9 cellular contexts compared by ENCODE assay signal in genomic region chr3:190345027-190345821, GRCh38. TPM values are rescaled to one million over a fixed set of nuclear protein-coding genes. Genes with fewer than 3 reads are reported as not detected.
DNase-seq lines count a peak whose midpoint lies in the region; ATAC-seq and TF ChIP-seq lines count a peak whose summit lies in the region.
"Had no signal": no experiment of that assay in that cellular context is flagged by ENCODE, and none has a peak within 500 bp of the region (broad histone marks: within the 10 kb centered on the region; RNA-seq: fewer than 3 reads in every experiment).

No MANE protein-coding gene starts in this region.

- intact Hi-C loops in PC-3 (cut with micrococcal nuclease) (loop anchor here (1.0 kb wide), 5 partner anchors 23 to 79 kb away; partner anchors contain the start of gene CLDN1), lower leg skin (cut with DNase I; ENCODE audit: low total_unique reads) (no loop called here)

- no peak overlapping the region for H3K27ac ChIP-seq in BLaER1 treated with 17β-estradiol and CSF1 and Interleukin-3, amounts not matched to agents 10 nM and 100 nM
- H3K27ac ChIP-seq in PC-3 (ENCODE audit: low read length) (peak overlapping the region; percentile 94), esophagus (ENCODE audit: low read depth in 2 of 2, low read length in 1 of 2) (peak overlapping the region; percentile 83 to 84)

- H3K9me3 ChIP-seq in BLaER1 treated with 17β-estradiol and CSF1 and Interleukin-3, amounts not matched to agents 10 nM and 100 nM (replicated peaks in 1 of 11), result peaks cover 0 to 20% (median 9%) of the 10 kb centered on the region in 11 experiments; a peak in 16 of 22 replicates
- H3K9me3 ChIP-seq in PC-3 (ENCODE audit: low read length) (no peaks in the 10 kb centered on the region; the same call in 1 of the 2 replicates), esophagus (ENCODE audit: control insufficient read depth in 2 of 2, insufficient read depth in 1 of 2, low read depth in 1 of 2, low read length in 1 of 2) (no peaks in the 10 kb centered on the region)

- no peak for TF ChIP-seq CTCF in PC-3 (conservative IDR thresholded peaks at IDR 0.05; ENCODE audit: low read depth, low read length)
- TF ChIP-seq CTCF in lower leg skin (IDR thresholded peaks at IDR 0.05), result no peak

- TF ChIP-seq POLR2A in lower leg skin (IDR thresholded peaks at IDR 0.05), result no peak

- H3K36me3 ChIP-seq in BLaER1 treated with 17β-estradiol and CSF1 and Interleukin-3, amounts not matched to agents 10 nM and 100 nM, result no peaks in the 10 kb centered on the region
- no peaks in the 10 kb centered on the region for H3K36me3 ChIP-seq in PC-3 (ENCODE audit: low read depth, low read length)
- no peaks in the 10 kb centered on the region for H3K36me3 ChIP-seq in esophagus (ENCODE audit: control insufficient read depth in 2 of 2, insufficient read depth in 2 of 2, low read length in 1 of 2)

- BruUV-seq in PC-3 (replicated peaks; lab: Mats Ljungman, UMichigan), result no TSS peak

- CTCF ChIA-PET in PC-3 (lab: Charles Lee), result interaction anchor here (0.6 to 2.6 kb wide), 6 partner anchors 23 to 351 kb away, joined by 3 to 7 read pairs (median 3); partner anchors contain the start of gene CLDN1

- ATAC-seq in PC-3 (peak; percentile 90), HG02938 (IDR thresholded peaks at IDR 0.05; ENCODE audit: unreplicated experiment) (no peak), GM21367 (IDR thresholded peaks at IDR 0.05; ENCODE audit: unreplicated experiment) (no peak)

- H3K27me3 ChIP-seq in BLaER1 treated with 17β-estradiol and CSF1 and Interleukin-3, amounts not matched to agents 10 nM and 100 nM, result no peaks in the 10 kb centered on the region
- H3K27me3 ChIP-seq in PC-3 (ENCODE audit: low read length) (no peaks in the 10 kb centered on the region), esophagus (ENCODE audit: control insufficient read depth in 1 of 2, insufficient read depth in 2 of 2, low read length in 2 of 2) (no peaks in the 10 kb centered on the region)

- H3K4me3 ChIP-seq in BLaER1 treated with 17β-estradiol and CSF1 and Interleukin-3, amounts not matched to agents 10 nM and 100 nM, result no peak overlapping the region
- H3K4me3 ChIP-seq in PC-3 (ENCODE audit: low read length) (peak overlapping the region; percentile 65), esophagus (ENCODE audit: low read depth in 1 of 2, low read length in 2 of 2) (peak overlapping the region in 1 of 2 donors; percentile 22), lower leg skin (ENCODE audit: low read depth, poor library complexity, severe bottlenecking) (no peak overlapping the region)

- H3K9ac ChIP-seq in BLaER1 treated with 17β-estradiol and CSF1 and Interleukin-3, amounts not matched to agents 10 nM and 100 nM, result no peak overlapping the region
- H3K9ac ChIP-seq in PC-3 (ENCODE audit: low read length), result peak overlapping the region; percentile 77

- peak overlapping the region in 6 of 11 experiments; percentile 7 to 31 (median 16); a peak in 8 of 22 replicates for H3K4me2 ChIP-seq in BLaER1 treated with 17β-estradiol and CSF1 and Interleukin-3, amounts not matched to agents 10 nM and 100 nM
- peak overlapping the region; percentile 90 for H3K4me2 ChIP-seq in PC-3 (ENCODE audit: low read length)

- POLR2A ChIA-PET in PC-3 (lab: Charles Lee; ENCODE audit: unreplicated experiment), result interaction anchor here (0.5 to 0.8 kb wide), 4 partner anchors 29 to 253 kb away, joined by 3 to 4 read pairs (median 4); no protein-coding TSS in a partner anchor

- H3F3A ChIP-seq in PC-3 (ENCODE audit: low read length, unreplicated experiment), result peaks cover 3% of the 10 kb centered on the region

- H4K20me1 ChIP-seq in BLaER1 treated with 17β-estradiol and CSF1 and Interleukin-3, amounts not matched to agents 10 nM and 100 nM, result no peaks in the 10 kb centered on the region
- H4K20me1 ChIP-seq in PC-3 (ENCODE audit: low read length), result no peaks in the 10 kb centered on the region

- WGBS in esophagus, 2 donors, result 9 to 13% methylated on average over 4 of the region's 4 CpGs
- WGBS in lower leg skin, 2 donors, result 19 to 20% methylated on average over 4 of the region's 4 CpGs

- no peaks in the 10 kb centered on the region for H3K79me2 ChIP-seq in PC-3 (ENCODE audit: low read length)

- H2AFZ ChIP-seq in PC-3 (ENCODE audit: low read length), result peak overlapping the region; percentile 72

- DNase-seq in PC-3, result peak; percentile 95
- peak; percentile 59 for DNase-seq in myocyte (ENCODE audit: low read depth)
- no peak for DNase-seq in cerebellum (ENCODE audit: low spot score)
- DNase-seq in lower leg skin (ENCODE audit: low spot score in 2 of 2), result no peak

- H3K4me1 ChIP-seq in BLaER1 treated with 17β-estradiol and CSF1 and Interleukin-3, amounts not matched to agents 10 nM and 100 nM, result peaks cover 0 to 9% (median 7%) of the 10 kb centered on the region in 10 experiments; a peak in 8 of 20 replicates
- H3K4me1 ChIP-seq in PC-3 (ENCODE audit: insufficient read depth, low read length), result peaks cover 28% of the 10 kb centered on the region
- no peaks in the 10 kb centered on the region for H3K4me1 ChIP-seq in esophagus (ENCODE audit: control insufficient read depth in 2 of 2, insufficient read depth in 2 of 2, low read length in 1 of 2)

- no peaks in the 10 kb centered on the region for H3K9me2 ChIP-seq in PC-3 (replicated peaks; ENCODE audit: low read length)

RNA-seq across cellular contexts. Expression of gene CLDN1, which starts 23.0 kb away (rescaled TPM):
- total RNA-seq in PC-3 (2014; rRNA removed) (6.8 and 9.6 TPM in 2 replicates), myocyte (0.40 and 0.62 TPM in 2 replicates), cerebellum (0.45 TPM), lower leg skin (1,000 to 10,000 TPM in 1 of 4 donors, 100 to 1,000 TPM in 3; 452 to 1,148 (median 544) TPM)
- polyA plus RNA-seq in esophagus, result 10 to 100 TPM; 27.1 to 28.8 TPM
- 3.3 TPM for polyA plus RNA-seq in myocyte (2012)

RNA-seq across cellular contexts. Expression of gene CLDN16, which starts 42.7 kb away (rescaled TPM):
- not detected in 2 replicates for total RNA-seq in PC-3 (2014; rRNA removed)
- polyA plus RNA-seq in esophagus, result under 1 TPM; 0.05 to 0.12 TPM
- not detected in 2 replicates for total RNA-seq in myocyte
- polyA plus RNA-seq in myocyte (2012), result 0.06 TPM
- not detected for total RNA-seq in cerebellum
- total RNA-seq in lower leg skin, result 1 to 10 TPM; 1.1 to 5.1 (median 2.2) TPM
- total RNA-seq: T-helper 2 cell treated with Interferon-gamma antibody and Interleukin-4, amounts not matched to agents 100 ng/mL and 5 ng/mL, for 36 hours had no signal

Comparison
In these comparisons a context has a peak if more than half of its experiments do, and no peak if none do; other contexts are left out.
1. H3K27ac ChIP-seq: peak in PC-3 (single experiment) and esophagus (2 of 2); none in BLaER1 treated with 17β-estradiol and CSF1 and Interleukin-3, amounts not matched to agents 10 nM and 100 nM (0 of 11).
2. DNase-seq: peak in PC-3 (single experiment) and myocyte (single experiment); none in cerebellum (single experiment) and lower leg skin (0 of 2).
3. RNA of gene CLDN1, which starts 23.0 kb away (total RNA-seq): 452 to 1,148 TPM in lower leg skin; 6.8 to 9.6 TPM in PC-3, 0.45 TPM in cerebellum (single experiment) and 0.40 to 0.62 TPM in myocyte; every median in the first group is over 10 times any median in the second.